ENCODE assay signal across 11 cellular contexts in the genomic region with DNA sequence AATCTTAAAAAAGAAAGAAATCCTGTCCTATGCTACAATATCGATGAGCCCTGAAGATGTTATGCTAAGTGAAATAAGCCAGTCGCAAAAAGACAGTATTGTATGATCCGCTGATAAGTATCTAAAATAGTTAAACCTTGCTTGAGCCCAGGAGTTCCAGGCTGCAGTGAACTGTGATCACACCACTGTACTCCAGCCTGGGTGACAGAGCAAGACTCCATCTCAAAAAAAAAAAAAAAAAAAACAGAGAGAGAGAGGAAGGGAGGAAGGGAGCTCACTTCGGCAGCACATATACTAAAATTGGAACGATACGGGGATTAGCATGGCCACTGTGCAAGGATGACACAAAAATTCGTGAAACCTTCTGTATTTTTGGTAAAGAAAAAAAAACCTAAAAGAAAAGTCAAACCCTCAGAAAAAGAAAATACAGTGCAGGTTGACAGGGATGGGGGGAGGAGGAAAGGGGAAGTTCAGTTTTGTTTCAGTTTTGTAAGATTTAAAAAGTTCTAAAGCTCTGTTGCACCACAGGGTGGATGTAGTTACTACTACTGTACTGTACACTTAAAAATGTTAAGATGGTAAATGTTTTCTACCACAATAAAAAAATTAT. TPM values are rescaled to one million over a fixed set of nuclear protein-coding genes. Genes with fewer than 3 reads are reported as not detected.
DNase-seq lines count a peak whose midpoint lies in the region; ATAC-seq and TF ChIP-seq lines count a peak whose summit lies in the region.
"Had no signal": no experiment of that assay in that cellular context is flagged by ENCODE, and none has a peak within 500 bp of the region (broad histone marks: within the 10 kb centered on the region; RNA-seq: fewer than 3 reads in every experiment).

No MANE protein-coding gene starts in this region.

- H3K9me2 ChIP-seq in hepatocyte (replicated peaks; ENCODE audit: insufficient read depth): no peaks in the 10 kb centered on the region

- H3K4me2 ChIP-seq in hepatocyte: no peak overlapping the region

- peaks cover 9% of the 10 kb centered on the region for H3K36me3 Mint-ChIP-seq in HFFc6 (ENCODE audit: low read depth)

- DNase-seq in GM10248 (ENCODE audit: extremely low spot score): peak; percentile 70
- DNase-seq in HFFc6: no peak
- peak; percentile 53 for DNase-seq in RPMI8226
- DNase-seq in hepatocyte (ENCODE audit: low spot score): no peak
- no peak for DNase-seq in cerebellum (ENCODE audit: low spot score)
- no peak for DNase-seq in NCI-H345 treated with DMSO at 0.1 percent for 48 hours (lab: John Stamatoyannopoulos, UW; ENCODE audit: unreplicated experiment)
- no peak for DNase-seq in OCI-M2 (lab: John Stamatoyannopoulos, UW; ENCODE audit: unreplicated experiment)
- DNase-seq: DMS79; GM23248; stimulated activated CD4-positive, alpha-beta T cell treated with anti-CD3 and anti-CD28 coated beads, Interleukin-4, amount 100 ng/mL, for 1 hour had no signal

- H3K4me1 ChIP-seq in hepatocyte (ENCODE audit: insufficient read depth): peaks cover 10% of the 10 kb centered on the region

- H3K27ac ChIP-seq in hepatocyte: peak overlapping the region; percentile 38
- H3K27ac ChIP-seq: GM23248 had no signal

- POLR2A ChIA-PET in GM10248 (lab: Yijun Ruan, JAX): interaction anchor here (1.0 kb wide), 1 partner anchor 8 kb away, joined by 3 read pairs; no protein-coding TSS in a partner anchor

- H3K9me3 ChIP-seq in hepatocyte (ENCODE audit: low read depth): no peaks in the 10 kb centered on the region

- no peak overlapping the region for H3K4me3 Mint-ChIP-seq in HFFc6

- H3K27ac Mint-ChIP-seq in HFFc6: peak overlapping the region; percentile 52; the same call in 1 of the 2 replicates

- CTCF ChIA-PET in GM10248 (lab: Yijun Ruan, JAX): interaction anchor here (0.9 to 10.4 kb wide), 3 partner anchors 12 to 59 kb away, joined by 3 to 120 read pairs (median 3); a partner anchor contains a TSS

- peaks cover 24% of the 10 kb centered on the region for H3K4me1 Mint-ChIP-seq in HFFc6 (ENCODE audit: low read depth)

- no peaks in the 10 kb centered on the region for H3K27me3 Mint-ChIP-seq in HFFc6 (ENCODE audit: insufficient read depth)

- no peaks in the 10 kb centered on the region for H3K36me3 ChIP-seq in hepatocyte (replicated peaks; ENCODE audit: insufficient read depth, low read depth)

- TF ChIP-seq CTCF in GM10248 (IDR thresholded peaks at IDR 0.05; ENCODE audit: control extremely low read depth, extremely low read depth, low read depth, missing control alignments): peak; percentile 15
- TF ChIP-seq CTCF in HFFc6 (IDR thresholded peaks at IDR 0.05): no peak
- TF ChIP-seq CTCF in hepatocyte (IDR thresholded peaks at IDR 0.05; ENCODE audit: poor library complexity): no peak

- no peak for ATAC-seq in HG02973 (IDR thresholded peaks at IDR 0.05; ENCODE audit: unreplicated experiment)

- no peaks in the 10 kb centered on the region for H3K9me3 Mint-ChIP-seq in HFFc6

- H3K4me3 ChIP-seq in hepatocyte: no peak overlapping the region
- H3K4me3 ChIP-seq: GM23248 had no signal

- H3K27me3 ChIP-seq in hepatocyte: no peaks in the 10 kb centered on the region

- WGBS in hepatocyte (ENCODE audit: low lambda C conversion rate, missing lambda C conversion rate): 91% methylated on average over 7 of the region's 7 CpGs

- no peak overlapping the region for H2AFZ ChIP-seq in hepatocyte
- H2AFZ ChIP-seq: GM23248 had no signal

- H3K79me2 ChIP-seq in hepatocyte: peaks cover 95% of the 10 kb centered on the region

- H4K20me1 ChIP-seq in hepatocyte (ENCODE audit: insufficient read depth, poor library complexity, severe bottlenecking): peaks cover 75% of the 10 kb centered on the region

RNA-seq across cellular contexts. Expression of a gene that starts 8.4 kb away (rescaled TPM):
- 10 to 100 TPM; 29.9 to 42.9 (median 37.3) TPM for total RNA-seq in HFFc6 (2021; fragmentation: NEBNext Ultra II Directional; extraction: Animal tissue kit (Norgen Biotek cat#: 25700))
- total RNA-seq in hepatocyte: 32.3 and 56.2 TPM in 2 replicates
- polyA plus RNA-seq in hepatocyte: 45.8 and 74.5 TPM in 2 replicates
- total RNA-seq in cerebellum: 17.6 TPM

RNA-seq across cellular contexts. Expression of a gene that starts 29.0 kb away (rescaled TPM):
- total RNA-seq in HFFc6 (2021; fragmentation: NEBNext Ultra II Directional; extraction: Animal tissue kit (Norgen Biotek cat#: 25700)): under 1 TPM; 0.57 to 0.87 (median 0.65) TPM
- 0.52 TPM in 1 of 2 replicates, not detected in the other for total RNA-seq in hepatocyte
- polyA plus RNA-seq in hepatocyte: 1.2 TPM in 1 of 2 replicates, not detected in the other
- total RNA-seq in cerebellum: 0.45 TPM
- total RNA-seq: GM23248 had no signal
- polyA plus RNA-seq: GM23248 had no signal

RNA-seq across cellular contexts. Expression of a gene that starts 31.8 kb away (rescaled TPM):
- total RNA-seq in HFFc6 (2021; fragmentation: NEBNext Ultra II Directional; extraction: Animal tissue kit (Norgen Biotek cat#: 25700)): 10 to 100 TPM; 34.3 to 43.4 (median 39.0) TPM
- total RNA-seq in hepatocyte (48.8 and 50.7 TPM in 2 replicates), cerebellum (9.1 TPM)
- polyA plus RNA-seq in hepatocyte: 55.3 and 69.0 TPM in 2 replicates

RNA-seq across cellular contexts. Expression of a gene that starts 45.7 kb away (rescaled TPM):
- total RNA-seq in HFFc6 (2021; fragmentation: NEBNext Ultra II Directional; extraction: Animal tissue kit (Norgen Biotek cat#: 25700)): 10 to 100 TPM; 20.4 to 27.4 (median 21.6) TPM
- total RNA-seq in hepatocyte: 28.1 and 30.8 TPM in 2 replicates
- polyA plus RNA-seq in hepatocyte: 14.0 and 15.2 TPM in 2 replicates
- total RNA-seq in cerebellum: 19.5 TPM

RNA-seq across cellular contexts. Expression of a gene that starts 46.0 kb away (rescaled TPM):
- 10 to 100 TPM in 2 of 6 experiments, 1 to 10 TPM in 4; 6.1 to 10.8 (median 9.4) TPM for total RNA-seq in HFFc6 (2021; fragmentation: NEBNext Ultra II Directional; extraction: Animal tissue kit (Norgen Biotek cat#: 25700))
- total RNA-seq in hepatocyte (6.3 and 8.5 TPM in 2 replicates), cerebellum (1.1 TPM)
- polyA plus RNA-seq in hepatocyte: 9.1 and 13.9 TPM in 2 replicates

Comparison
In these comparisons a context has a peak if more than half of its experiments do, and no peak if none do; other contexts are left out.
1. DNase-seq: peak in GM10248 (single experiment) and RPMI8226 (single experiment); none in HFFc6 (single experiment), hepatocyte (single experiment), cerebellum (single experiment), NCI-H345 treated with DMSO at 0.1 percent for 48 hours (single experiment) and OCI-M2 (single experiment).